In the genomic region with DNA sequence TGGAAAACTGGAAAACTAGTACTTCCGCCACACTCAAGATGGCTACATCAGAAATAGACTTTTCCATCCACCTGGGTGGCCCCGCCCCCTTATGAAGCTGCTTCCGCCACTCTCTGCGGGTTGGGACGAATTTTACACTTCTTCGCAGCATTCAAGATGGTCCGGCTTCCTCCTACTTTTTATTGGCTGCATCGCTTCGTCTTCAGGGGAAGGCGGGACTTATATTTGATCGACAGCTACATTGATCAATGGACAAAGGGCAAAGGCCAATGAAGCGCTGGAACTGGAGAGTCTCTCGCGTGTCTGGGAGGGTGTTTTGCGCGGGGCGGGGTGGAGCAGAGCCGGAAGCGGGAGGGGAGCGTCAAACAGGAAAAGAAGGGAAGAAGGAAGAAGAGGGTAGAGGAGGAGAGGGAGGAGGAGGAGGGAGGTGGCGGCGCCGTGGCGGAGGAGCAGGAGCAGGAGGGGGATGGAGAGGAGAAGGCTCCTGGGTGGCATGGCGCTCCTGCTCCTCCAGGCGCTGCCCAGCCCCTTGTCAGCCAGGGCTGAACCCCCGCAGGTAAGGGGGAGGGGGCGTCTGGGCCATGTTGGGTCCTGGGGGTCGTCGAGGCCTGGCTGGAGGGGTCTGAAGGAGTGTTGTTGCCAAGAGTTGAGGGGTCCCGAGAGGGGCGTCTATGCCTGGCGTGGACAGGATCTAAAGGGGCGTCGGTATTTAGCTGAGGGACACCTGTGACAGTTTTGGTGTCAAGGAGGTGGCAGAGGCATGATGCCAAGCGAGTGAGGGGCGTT, we compare ENCODE assay signal across 8 cellular contexts. TPM values are rescaled to one million over a fixed set of nuclear protein-coding genes. Genes with fewer than 3 reads are reported as not detected.
DNase-seq lines count a peak whose midpoint lies in the region; ATAC-seq and TF ChIP-seq lines count a peak whose summit lies in the region.

A gene (plus strand): TSS at position 361 of the 786 bp plus-strand sequence. CDS start 106 bp downstream, at position 467.

- DNase-seq in GM13976 (ENCODE audit: low spot score) (peak; percentile 95), NCI-H146 treated with DMSO at 0.1 percent for 48 hours (lab: John Stamatoyannopoulos, UW; ENCODE audit: unreplicated experiment) (peak; percentile 99), amniotic epithelial cell (ENCODE audit: low read depth) (peak; percentile 99), heart right ventricle (peak; percentile 93 to 99), posterior cingulate gyrus (peak; percentile 91 to 99 (median 94)), upper lobe of left lung (peak; percentile 93 to 97)

- in situ Hi-C loops in GM13976 (cut with MboI; ENCODE audit: low sequenced_read_pairs, unreplicated experiment), result no loop called here

- H3K4me3 ChIP-seq in heart right ventricle (peak within 1 kb of the TSS; percentile 83 to 99 (median 96)), upper lobe of left lung (peak within 1 kb of the TSS; percentile 50 to 93 (median 80))

- TF ChIP-seq POLR2A in upper lobe of left lung (IDR thresholded peaks at IDR 0.05), result peak; percentile 62 to 91 (median 72)

- 0 to 1% methylated on average over 37 of the region's 37 CpGs for WGBS in heart right ventricle, 2 donors
- 1% methylated on average over 34 to 37 of the region's 37 CpGs for WGBS in upper lobe of left lung, 2 donors

- H3K36me3 ChIP-seq in heart right ventricle (peaks cover 0 to 10% (median 0%) of the 10 kb centered on the region in 9 donors), upper lobe of left lung (no peaks in the 10 kb centered on the region)

- peak in 1 of 4 donors; percentile 83 for TF ChIP-seq EP300 in upper lobe of left lung (IDR thresholded peaks at IDR 0.05)

- intact Hi-C loops in T-helper 1 cell treated with Interleukin-12 subunit alpha and Interleukin-12 subunit beta and Interleukin-4 antibody, amounts not matched to agents 30 ng/mL and 1 ng/mL, for 36 hours (cut with micrococcal nuclease), result loop anchor here (1.0 to 5.0 kb wide), 14 partner anchors 29 to 653 kb away; a partner anchor contains a TSS
- intact Hi-C loops in heart right ventricle (cut with DNase I), result loop anchor here in 5 of 10 donors (5.0 to 10.0 kb wide), 3 partner anchors 34 to 74 kb away; no protein-coding TSS in a partner anchor
- intact Hi-C loops in posterior cingulate gyrus (cut with DNase I), result loop anchor here (1.0 kb wide), 1 partner anchor 111 kb away; a partner anchor contains a TSS

- TF ChIP-seq CTCF in GM13976 (IDR thresholded peaks at IDR 0.05; ENCODE audit: borderline replicate concordance, control extremely low read depth, extremely low read depth, insufficient read depth, missing control alignments) (no peak), heart right ventricle (IDR thresholded peaks at IDR 0.05) (no peak), upper lobe of left lung (IDR thresholded peaks at IDR 0.05) (peak in 2 of 6 experiments; percentile 9 to 33)

- H3K4me1 ChIP-seq in heart right ventricle (peaks cover 0 to 58% (median 32%) of the 10 kb centered on the region in 9 donors), upper lobe of left lung (peaks cover 20 to 36% (median 31%) of the 10 kb centered on the region in 4 donors)

- no peaks in the 10 kb centered on the region for H3K9me3 ChIP-seq in heart right ventricle
- no peaks in the 10 kb centered on the region for H3K9me3 ChIP-seq in upper lobe of left lung

- H3K27ac ChIP-seq in heart right ventricle (peak within 1 kb of the TSS; percentile 79 to 98 (median 94)), upper lobe of left lung (peak within 1 kb of the TSS; percentile 89 to 95 (median 90))

- ATAC-seq in HG02870 (IDR thresholded peaks at IDR 0.05; ENCODE audit: unreplicated experiment), result peak; percentile 96
- peak; percentile 96 to 98 (median 98) for ATAC-seq in heart right ventricle
- peak; percentile 98 to 99 for ATAC-seq in upper lobe of left lung (ENCODE audit: low FRiP score in 2 of 2)

- H3K27me3 ChIP-seq in heart right ventricle (no peaks in the 10 kb centered on the region), upper lobe of left lung (no peaks in the 10 kb centered on the region)

RNA-seq across cellular contexts. Expression of the gene that starts here (rescaled TPM):
- 35.2 and 35.9 TPM in 2 replicates for total RNA-seq in T-helper 1 cell treated with Interleukin-12 subunit alpha and Interleukin-12 subunit beta and Interleukin-4 antibody, amounts not matched to agents 30 ng/mL and 1 ng/mL, for 36 hours
- total RNA-seq in heart right ventricle (10 to 100 TPM; 17.3 to 33.3 (median 21.0) TPM), upper lobe of left lung (10 to 100 TPM; 41.7 to 76.6 (median 54.7) TPM)
- polyA plus RNA-seq in heart right ventricle, result 10 to 100 TPM; 14.3 to 17.5 TPM

Comparison
In these comparisons a context has a peak if more than half of its experiments do, and no peak if none do; other contexts are left out.
1. Peak in every context shown above with its lines: DNase-seq, ATAC-seq, H3K4me3 ChIP-seq and H3K27ac ChIP-seq.